22 cellular contexts compared by ENCODE assay signal in genomic region chr17:17706140-17707060, GRCh38. TPM values are rescaled to one million over a fixed set of nuclear protein-coding genes. Genes with fewer than 3 reads are reported as not detected.
A peak's percentile ranks its signal among the peaks of the same experiment; 100 is the strongest.
DNase-seq lines count a peak whose midpoint lies in the region; ATAC-seq, FAIRE-seq and TF ChIP-seq lines count a peak whose summit lies in the region.
"Had no signal": no experiment of that assay in that cellular context is flagged by ENCODE, and none has a peak within 500 bp of the region (broad histone marks: within the 10 kb centered on the region; RNA-seq: fewer than 3 reads in every experiment).

No MANE protein-coding gene starts in this region.

- no peak for TF ChIP-seq RAD21 in A549 (conservative IDR thresholded peaks at IDR 0.05 in 1 of 2, IDR thresholded peaks at IDR 0.05 in 1 of 2)
- TF ChIP-seq RAD21 in liver (IDR thresholded peaks at IDR 0.05): no peak

- POLR2A ChIA-PET in A549 (lab: Yijun Ruan, JAX): interaction anchor here (0.6 kb wide), 1 partner anchor 7 kb away, joined by 7 read pairs; no protein-coding TSS in a partner anchor

- peak overlapping the region in 1 of 2 experiments; percentile 95; a peak in 3 of 6 replicates for H3K27ac ChIP-seq in A549
- H3K27ac ChIP-seq in brain microvascular endothelial cell: no peak overlapping the region
- H3K27ac ChIP-seq in liver (ENCODE audit: low read depth in 1 of 2, low read length in 2 of 2): no peak overlapping the region
- no peak overlapping the region for H3K27ac ChIP-seq in colonic mucosa
- no peak overlapping the region for H3K27ac ChIP-seq in caudate nucleus (ENCODE audit: low read depth, low read length)
- H3K27ac ChIP-seq: tibial artery had no signal

- H3K4me2 ChIP-seq in A549: no peak overlapping the region

- H3K9me3 Mint-ChIP-seq in natural killer cell: no peaks in the 10 kb centered on the region
- H3K9me3 Mint-ChIP-seq: activated T-cell treated with anti-CD3 and anti-CD28 coated beads, Interleukin-2, amount 50 U/mL, for 4 hours; natural killer cell treated with Interleukin-12 subunit alpha and Interleukin-12 subunit beta and Interleukin-15 and Interleukin-18, amount 100 ng/mL, for 72 hours; stimulated activated memory B cell treated with anti-CD40 and anti-IgM and Interleukin-4, amounts not matched to agents 10 μg/mL and 1 μg/mL and 100 μg/mL, for 72 hours had no signal

- H3K36me3 Mint-ChIP-seq in natural killer cell: no peaks in the 10 kb centered on the region
- H3K36me3 Mint-ChIP-seq: natural killer cell treated with Interleukin-12 subunit alpha and Interleukin-12 subunit beta and Interleukin-15 and Interleukin-18, amount 100 ng/mL, for 72 hours had no signal

- WGBS in A549 (ENCODE audit: missing lambda C conversion rate): 86% methylated on average over 12 of the region's 12 CpGs
- WGBS in liver: 86% methylated on average over 12 of the region's 12 CpGs

- no peak for TF ChIP-seq EP300 in A549 (IDR thresholded peaks at IDR 0.05)

- DNase-seq in A549 (ENCODE audit: low read depth in 1 of 2, low spot score in 1 of 2) (no peak), EH (ENCODE audit: low read depth) (peak; percentile 55), brain microvascular endothelial cell (no peak), colonic mucosa (no peak), caudate nucleus (lab: John Stamatoyannopoulos, UW) (no peak), hippocampal formation (lab: John Stamatoyannopoulos, UW) (no peak), natural killer cell (no peak)
- DNase-seq: ACHN; activated CD4-positive, alpha-beta T cell treated with anti-CD3 and anti-CD28 coated beads, Interleukin-2, amount 50 U/mL, for 4 hours; activated naive CD4-positive, alpha-beta T cell treated with anti-CD3 and anti-CD28 coated beads, Interleukin-2, amount 50 U/mL, for 16 hours; activated T-cell treated with anti-CD3 and anti-CD28 coated beads, Interleukin-2, amount 50 U/mL, for 4 hours; GDM1; KG1; NCI-H2029 treated with DMSO at 0.1 percent for 48 hours; NCI-H510A treated with DMSO at 0.1 percent for 48 hours; tibial artery had no signal

- no peak for TF ChIP-seq POLR2A in A549 (IDR thresholded peaks at IDR 0.05; ENCODE audit: low read length)

- no peak for ATAC-seq in A549
- no peak for ATAC-seq in natural killer cell
- ATAC-seq: activated T-cell treated with anti-CD3 and anti-CD28 coated beads, Interleukin-2, amount 50 U/mL, for 4 hours; GM12878; natural killer cell treated with Interleukin-12 subunit alpha and Interleukin-12 subunit beta and Interleukin-15 and Interleukin-18, amount 100 ng/mL, for 72 hours; Right ventricle myocardium inferior; stimulated activated memory B cell treated with anti-CD40 and anti-IgM and Interleukin-4, amounts not matched to agents 10 μg/mL and 1 μg/mL and 100 μg/mL, for 72 hours had no signal

- peaks cover 69% of the 10 kb centered on the region for H3K4me1 ChIP-seq in A549
- peaks cover 3 to 13% (median 10%) of the 10 kb centered on the region in 4 donors for H3K4me1 ChIP-seq in liver (ENCODE audit: control insufficient read depth in 4 of 4, insufficient read depth in 4 of 4, low read length in 3 of 4)
- H3K4me1 ChIP-seq in colonic mucosa: peaks cover 4% of the 10 kb centered on the region

- H3K4me3 ChIP-seq in A549: no peak overlapping the region
- H3K4me3 ChIP-seq in brain microvascular endothelial cell (ENCODE audit: low read depth, low read length): no peak overlapping the region
- no peak overlapping the region for H3K4me3 ChIP-seq in liver (ENCODE audit: low read depth in 1 of 3, low read length in 3 of 3)
- no peak overlapping the region for H3K4me3 ChIP-seq in colonic mucosa
- H3K4me3 ChIP-seq: GM12878, tibial artery had no signal

- no peaks in the 10 kb centered on the region for H3K9me3 ChIP-seq in A549
- no peaks in the 10 kb centered on the region for H3K9me3 ChIP-seq in liver (ENCODE audit: control insufficient read depth in 4 of 4, low read length in 3 of 4)
- H3K9me3 ChIP-seq in colonic mucosa: no peaks in the 10 kb centered on the region
- H3K9me3 ChIP-seq: tibial artery had no signal

- TF ChIP-seq CTCF in A549 (IDR thresholded peaks at IDR 0.05): no peak
- peak; percentile 27 for TF ChIP-seq CTCF in brain microvascular endothelial cell (IDR thresholded peaks at IDR 0.05; ENCODE audit: low read depth, low read length, missing control alignments)
- TF ChIP-seq CTCF in liver (IDR thresholded peaks at IDR 0.05; ENCODE audit: low read depth, low read length, missing input control): no peak
- TF ChIP-seq CTCF in colonic mucosa (IDR thresholded peaks at IDR 0.05): no peak
- TF ChIP-seq CTCF in natural killer cell (IDR thresholded peaks at IDR 0.05): no peak

- no peaks in the 10 kb centered on the region for H3K27me3 Mint-ChIP-seq in natural killer cell (ENCODE audit: low read depth in 2 of 2)
- H3K27me3 Mint-ChIP-seq: natural killer cell treated with Interleukin-12 subunit alpha and Interleukin-12 subunit beta and Interleukin-15 and Interleukin-18, amount 100 ng/mL, for 72 hours; stimulated activated memory B cell treated with anti-CD40 and anti-IgM and Interleukin-4, amounts not matched to agents 10 μg/mL and 1 μg/mL and 100 μg/mL, for 72 hours had no signal

- no peak overlapping the region for H3K4me3 Mint-ChIP-seq in natural killer cell
- H3K4me3 Mint-ChIP-seq: activated T-cell treated with anti-CD3 and anti-CD28 coated beads, Interleukin-2, amount 50 U/mL, for 4 hours; natural killer cell treated with Interleukin-12 subunit alpha and Interleukin-12 subunit beta and Interleukin-15 and Interleukin-18, amount 100 ng/mL, for 72 hours; stimulated activated memory B cell treated with anti-CD40 and anti-IgM and Interleukin-4, amounts not matched to agents 10 μg/mL and 1 μg/mL and 100 μg/mL, for 72 hours had no signal

- H3K9ac ChIP-seq in liver (ENCODE audit: low read depth in 1 of 2, low read length in 2 of 2) (no peak overlapping the region), colonic mucosa (ENCODE audit: low read depth in 2 of 2, low read length in 2 of 2) (no peak overlapping the region)

- no peaks in the 10 kb centered on the region for H3K36me3 ChIP-seq in brain microvascular endothelial cell (replicated peaks)
- H3K36me3 ChIP-seq in liver (ENCODE audit: control insufficient read depth in 4 of 4, insufficient read depth in 3 of 4, low read depth in 1 of 4, low read length in 3 of 4): no peaks in the 10 kb centered on the region
- no peaks in the 10 kb centered on the region for H3K36me3 ChIP-seq in colonic mucosa
- H3K36me3 ChIP-seq: tibial artery had no signal

- FAIRE-seq in A549 (lab: Jason Lieb, UNC): no peak
- FAIRE-seq: bronchial epithelial cell, GM12878 had no signal

- in situ Hi-C loops in brain microvascular endothelial cell (cut with HindIII; ENCODE audit: low pct_ligation_motif_present, low sequenced_read_pairs): no loop called here

- no peaks in the 10 kb centered on the region for H3K27me3 ChIP-seq in brain microvascular endothelial cell (replicated peaks)
- no peaks in the 10 kb centered on the region for H3K27me3 ChIP-seq in liver (ENCODE audit: control insufficient read depth in 4 of 4, insufficient read depth in 4 of 4, low read length in 3 of 4)
- H3K27me3 ChIP-seq in colonic mucosa: no peaks in the 10 kb centered on the region
- H3K27me3 ChIP-seq: tibial artery had no signal

- peak overlapping the region in 1 of 2 donors; percentile 52 for H3K27ac Mint-ChIP-seq in natural killer cell
- H3K27ac Mint-ChIP-seq: stimulated activated memory B cell treated with anti-CD40 and anti-IgM and Interleukin-4, amounts not matched to agents 10 μg/mL and 1 μg/mL and 100 μg/mL, for 72 hours had no signal

- CTCF ChIA-PET in A549 (lab: Yijun Ruan, JAX): interaction anchor here (0.8 to 2.8 kb wide), 11 partner anchors 9 to 154 kb away, joined by 3 to 14 read pairs (median 3); partner anchors contain the start of gene RAI1

- peaks cover 0 to 39% of the 10 kb centered on the region in 2 donors for H3K4me1 Mint-ChIP-seq in natural killer cell

- intact Hi-C loops in colonic mucosa (cut with DNase I): no loop called here
- intact Hi-C loops in natural killer cell (cut with micrococcal nuclease): no loop called here

TF ChIP-seq in A549, 52 proteins besides CTCF, POLR2A, EP300 and RAD21:
- TF ChIP-seq TP53 (CRISPR knock-in tag; IDR thresholded peaks at IDR 0.05) (0 out of 2 replicates have a peak, but pooled peaks have one; percentile 15), EHF (CRISPR knock-in tag; IDR thresholded peaks at IDR 0.05) (no peak), USF2 (IDR thresholded peaks at IDR 0.05) (no peak), POLR2AphosphoS2 (conservative IDR thresholded peaks at IDR 0.05; ENCODE audit: low read length) (peak; percentile 74; the same call in 1 of the 2 replicates)

TF ChIP-seq in liver, 16 proteins besides CTCF, POLR2A, EP300 and RAD21:
- peak; percentile 93 to 94 for TF ChIP-seq HNF4A (conservative IDR thresholded peaks at IDR 0.05)
- peak; percentile 66 to 75 for TF ChIP-seq RXRA (IDR thresholded peaks at IDR 0.05)
- peak; percentile 73 for TF ChIP-seq HNF4G (IDR thresholded peaks at IDR 0.05)
- TF ChIP-seq JUND (IDR thresholded peaks at IDR 0.05): no peak
- peak; percentile 51 for TF ChIP-seq SP1 (IDR thresholded peaks at IDR 0.05)
- no peak for TF ChIP-seq FOXA1 (IDR thresholded peaks at IDR 0.05)
- TF ChIP-seq MAX (IDR thresholded peaks at IDR 0.05): no peak

RNA-seq across cellular contexts. Expression of gene RAI1, which starts 25.1 kb away (rescaled TPM):
- polyA plus RNA-seq in A549 (2011; rRNA removed) (3.5 and 7.1 TPM in 2 replicates), A549 (2017; fragmentation: RNase III; extraction: RNeasy Plus Mini Kit Qiagen cat#74134 plus additional on column Dnase treatment) (18.9 to 23.8 TPM (median 23.3 TPM) in 3 replicates), liver (1 to 10 TPM in 1 of 2 donors, under 1 TPM in 1; 0.57 to 4.7 TPM)
- 7.1 and 11.2 TPM in 2 replicates for polyA plus RNA-seq in A549 (2012; cell fraction: cytosol; rRNA removed)
- polyA plus RNA-seq in A549 (2012; cell fraction: nucleus; rRNA removed): 27.6 and 28.1 TPM in 2 replicates
- polyA minus RNA-seq in A549 (2011; rRNA and poly(A)+ RNA removed): 5.7 and 9.7 TPM in 2 replicates
- total RNA-seq in liver (1 to 10 TPM; 5.8 to 7.6 TPM), colonic mucosa (10 to 100 TPM; 21.8 to 24.5 TPM), natural killer cell (10 to 100 TPM; 39.8 to 55.0 (median 49.4) TPM)
